In genomic region chr5:134132372-134133212, GRCh38 we compare ENCODE assay signal across 8 cellular contexts. TPM values are rescaled to one million over a fixed set of nuclear protein-coding genes. Genes with fewer than 3 reads are reported as not detected.
DNase-seq lines count a peak whose midpoint lies in the region; ATAC-seq and TF ChIP-seq lines count a peak whose summit lies in the region.

No MANE protein-coding gene starts in this region.

- TF ChIP-seq CTCF in DOHH2 (IDR thresholded peaks at IDR 0.05; ENCODE audit: low read depth, low read length, poor library complexity, severe bottlenecking) (peak; percentile 38), activated B cell treated with CpG ODN at 0.5 μM for 24 hours (IDR thresholded peaks at IDR 0.05) (no peak)

- H3K4me1 Mint-ChIP-seq in activated B cell treated with CpG ODN at 0.5 μM for 24 hours: peaks cover 56% of the 10 kb centered on the region

- no peak overlapping the region for H3K4me2 ChIP-seq in DOHH2 (ENCODE audit: low read length)

- no peaks in the 10 kb centered on the region for H3F3A ChIP-seq in DOHH2 (ENCODE audit: control insufficient read depth, insufficient read depth)

- H3K9me3 Mint-ChIP-seq in activated B cell treated with CpG ODN at 0.5 μM for 24 hours: no peaks in the 10 kb centered on the region

- H3K4me3 ChIP-seq in DOHH2 (ENCODE audit: low read length): no peak overlapping the region
- H3K4me3 ChIP-seq in H7 (ENCODE audit: insufficient read depth, low read depth, low read length): no peak overlapping the region

- no peaks in the 10 kb centered on the region for H3K9me3 ChIP-seq in DOHH2 (ENCODE audit: control insufficient read depth, insufficient read depth, low read length)

- H3K36me3 Mint-ChIP-seq in activated B cell treated with CpG ODN at 0.5 μM for 24 hours (ENCODE audit: low read depth): peaks cover 39% of the 10 kb centered on the region

- intact Hi-C loops in activated B cell treated with CpG ODN at 0.5 μM for 24 hours (cut with micrococcal nuclease): loop anchor here (1.0 to 2.0 kb wide), 2 partner anchors 18 to 32 kb away; partner anchors contain the start of gene TCF7

- CTCF ChIA-PET in activated B cell treated with CpG ODN at 0.5 μM for 24 hours (lab: Charles Lee): interaction anchor here (1.0 to 23.1 kb wide), 4 partner anchors 8 to 91 kb away, joined by 3 to 502 read pairs (median 7); no protein-coding TSS in a partner anchor

- H3K27ac Mint-ChIP-seq in activated B cell treated with CpG ODN at 0.5 μM for 24 hours: peak overlapping the region; percentile 88

- H3K27me3 ChIP-seq in DOHH2 (ENCODE audit: control insufficient read depth, low read length) (no peaks in the 10 kb centered on the region), H7 (ENCODE audit: control insufficient read depth, insufficient read depth, low read length) (no peaks in the 10 kb centered on the region)

- POLR2A ChIA-PET in activated B cell treated with CpG ODN at 0.5 μM for 24 hours (lab: Charles Lee): interaction anchor here (0.7 to 2.9 kb wide), 7 partner anchors 8 to 111 kb away, joined by 3 to 30 read pairs (median 6); partner anchors contain the start of gene TCF7

- peak; percentile 79 for ATAC-seq in activated B cell treated with CpG ODN at 0.5 μM for 24 hours (ENCODE audit: low read depth)

- H3K36me3 ChIP-seq in DOHH2 (ENCODE audit: control insufficient read depth, low read length) (peaks cover 3% of the 10 kb centered on the region; the same call in 1 of the 2 replicates), H7 (replicated peaks; ENCODE audit: control insufficient read depth, insufficient read depth, low read length) (peaks cover 12% of the 10 kb centered on the region)

- peak overlapping the region; percentile 35 for H3K4me3 Mint-ChIP-seq in activated B cell treated with CpG ODN at 0.5 μM for 24 hours

- H3K9me2 ChIP-seq in DOHH2 (replicated peaks; ENCODE audit: control insufficient read depth, low read length): no peaks in the 10 kb centered on the region

- H3K79me2 ChIP-seq in DOHH2 (ENCODE audit: control insufficient read depth, low read length): no peaks in the 10 kb centered on the region

- 0 out of 2 replicates have a peak, but pooled peaks cover 4% of the 10 kb centered on the region for H4K20me1 ChIP-seq in DOHH2 (ENCODE audit: control insufficient read depth, insufficient read depth, low read depth, low read length)

- no peak overlapping the region for H3K27ac ChIP-seq in DOHH2 (ENCODE audit: low read depth, low read length)

- DNase-seq in H7 (peak; percentile 86), activated B cell treated with CpG ODN at 0.5 μM for 24 hours (peak; percentile 27), islet precursor cell (no peak), NCI-H345 treated with DMSO at 0.1 percent for 48 hours (lab: John Stamatoyannopoulos, UW; ENCODE audit: unreplicated experiment) (no peak), epidermal melanocyte (ENCODE audit: insufficient read length, low spot score) (no peak)
- peak; percentile 77 for DNase-seq in effector CD8-positive, alpha-beta T cell (lab: John Stamatoyannopoulos, UW)
- DNase-seq in stimulated activated CD8-positive, alpha-beta memory T cell treated with anti-CD3 and anti-CD28 coated beads, Interleukin-7, amount 100 ng/mL, for 4 hours (ENCODE audit: low read depth in 2 of 2): peak; percentile 64 to 76

- H3K4me1 ChIP-seq in DOHH2 (ENCODE audit: control insufficient read depth, low read length): peaks cover 4% of the 10 kb centered on the region

- H3K27me3 Mint-ChIP-seq in activated B cell treated with CpG ODN at 0.5 μM for 24 hours: no peaks in the 10 kb centered on the region

RNA-seq across cellular contexts. Expression of gene TCF7, which starts 18.1 kb away (rescaled TPM):
- 2.4 and 3.7 TPM in 2 replicates for total RNA-seq in H7 (2014; rRNA removed; shearing (Covaris generic))
- total RNA-seq in activated B cell treated with CpG ODN at 0.5 μM for 24 hours: 13.2 and 15.8 TPM in 2 replicates

RNA-seq across cellular contexts. Expression of gene SKP1, which starts 44.2 kb away (rescaled TPM):
- total RNA-seq in H7 (2014; rRNA removed; shearing (Covaris generic)): 287 and 332 TPM in 2 replicates
- total RNA-seq in activated B cell treated with CpG ODN at 0.5 μM for 24 hours: 193 and 211 TPM in 2 replicates

Comparison
In these comparisons a context has a peak if more than half of its experiments do, and no peak if none do; other contexts are left out.
1. DNase-seq: peak in H7 (single experiment), activated B cell treated with CpG ODN at 0.5 μM for 24 hours (single experiment), effector CD8-positive, alpha-beta T cell (single experiment) and stimulated activated CD8-positive, alpha-beta memory T cell treated with anti-CD3 and anti-CD28 coated beads, Interleukin-7, amount 100 ng/mL, for 4 hours (2 of 2); none in islet precursor cell (single experiment), NCI-H345 treated with DMSO at 0.1 percent for 48 hours (single experiment) and epidermal melanocyte (single experiment).